In genomic region chr11:66600219-66600923, GRCh38 we compare ENCODE assay signal across 11 cellular contexts. TPM values are rescaled to one million over a fixed set of nuclear protein-coding genes. Genes with fewer than 3 reads are reported as not detected.
DNase-seq lines count a peak whose midpoint lies in the region; ATAC-seq, FAIRE-seq and TF ChIP-seq lines count a peak whose summit lies in the region.
"Had no signal": no experiment of that assay in that cellular context is flagged by ENCODE, and none has a peak within 500 bp of the region (broad histone marks: within the 10 kb centered on the region; RNA-seq: fewer than 3 reads in every experiment).

No MANE protein-coding gene starts in this region.

- DNase-seq in EH (ENCODE audit: low read depth): peak; percentile 15
- DNase-seq in amniotic epithelial cell (ENCODE audit: low read depth): peak; percentile 54
- DNase-seq in memory B cell (ENCODE audit: low spot score in 2 of 2): no peak
- DNase-seq in frontal cortex (ENCODE audit: low spot score in 2 of 2): no peak
- DNase-seq in stimulated activated CD4-positive, alpha-beta T cell treated with anti-CD3 and anti-CD28 coated beads, Interleukin-2, amount 100 ng/mL, for 48 hours: no peak
- DNase-seq in nephron progenitor cell: no peak
- DNase-seq: activated naive CD4-positive, alpha-beta T cell treated with Interleukin-2 at 50 U/mL for 16 hours; cortex of kidney; NCI-H2081; NCI-H82; stimulated activated naive CD4-positive, alpha-beta T cell had no signal

- no peaks in the 10 kb centered on the region for H3K9me3 Mint-ChIP-seq in memory B cell
- H3K9me3 Mint-ChIP-seq in nephron progenitor cell: no peaks in the 10 kb centered on the region

- H3K4me3 Mint-ChIP-seq in memory B cell: no peak overlapping the region
- no peak overlapping the region for H3K4me3 Mint-ChIP-seq in nephron progenitor cell

- no peak for FAIRE-seq in frontal cortex (lab: Jason Lieb, UNC)

- H3K27me3 Mint-ChIP-seq in memory B cell: no peaks in the 10 kb centered on the region
- no peaks in the 10 kb centered on the region for H3K27me3 Mint-ChIP-seq in nephron progenitor cell (ENCODE audit: low read depth, poor library complexity)

- peak; percentile 49 for ATAC-seq in memory B cell (ENCODE audit: low read depth)

- peak overlapping the region; percentile 19 for H3K27ac Mint-ChIP-seq in memory B cell
- no peak overlapping the region for H3K27ac Mint-ChIP-seq in nephron progenitor cell

- peaks cover 5% of the 10 kb centered on the region for H3K36me3 Mint-ChIP-seq in memory B cell
- H3K36me3 Mint-ChIP-seq in nephron progenitor cell (ENCODE audit: low read depth): peaks cover 39% of the 10 kb centered on the region

- TF ChIP-seq CTCF in nephron progenitor cell (IDR thresholded peaks at IDR 0.05): no peak

- H3K4me1 Mint-ChIP-seq in memory B cell (peaks cover 12% of the 10 kb centered on the region), nephron progenitor cell (peaks cover 12% of the 10 kb centered on the region)

RNA-seq across cellular contexts. Expression of gene CCS, which starts 7.4 kb away (rescaled TPM):
- 19.2 TPM for total RNA-seq in frontal cortex

RNA-seq across cellular contexts. Expression of gene CCDC87, which starts 7.5 kb away (rescaled TPM):
- 1.2 TPM for total RNA-seq in frontal cortex

RNA-seq across cellular contexts. Expression of gene RBM14, which starts 16.1 kb away (rescaled TPM):
- total RNA-seq in frontal cortex: 24.1 TPM

RNA-seq across cellular contexts. Expression of gene CTSF, which starts 32.0 kb away (rescaled TPM):
- total RNA-seq in frontal cortex: 34.6 TPM

RNA-seq across cellular contexts. Expression of gene RBM4, which starts 38.1 kb away (rescaled TPM):
- 137 TPM for total RNA-seq in frontal cortex

Comparison
In these comparisons a context has a peak if more than half of its experiments do, and no peak if none do; other contexts are left out.
1. DNase-seq: peak in EH (single experiment) and amniotic epithelial cell (single experiment); none in memory B cell (0 of 2), frontal cortex (0 of 2), stimulated activated CD4-positive, alpha-beta T cell treated with anti-CD3 and anti-CD28 coated beads, Interleukin-2, amount 100 ng/mL, for 48 hours (0 of 2) and nephron progenitor cell (single experiment).